Comparison of ENCODE assay signal across 14 cellular contexts in genomic region chr2:143994936-143995335, GRCh38.
DNase-seq lines count a peak whose midpoint lies in the region; TF ChIP-seq lines count a peak whose summit lies in the region.
"Had no signal": no experiment of that assay in that cellular context is flagged by ENCODE, and none has a peak within 500 bp of the region (broad histone marks: within the 10 kb centered on the region; RNA-seq: fewer than 3 reads in every experiment).

No MANE protein-coding gene starts in this region.

- H3K27me3 Mint-ChIP-seq in HFFc6 (ENCODE audit: insufficient read depth), result no peaks in the 10 kb centered on the region; the same call in 1 of the 2 replicates
- H3K27me3 Mint-ChIP-seq: CD4-positive, CD25-positive, alpha-beta regulatory T cell; CD8-positive, alpha-beta memory T cell had no signal

- H3K27ac Mint-ChIP-seq in HFFc6, result peak overlapping the region; percentile 18; the same call in 1 of the 2 replicates
- H3K27ac Mint-ChIP-seq: CD4-positive, CD25-positive, alpha-beta regulatory T cell; CD8-positive, alpha-beta memory T cell; GM23338; H9 had no signal

- TF ChIP-seq CTCF in HFFc6 (IDR thresholded peaks at IDR 0.05), result no peak

- H3K9me3 Mint-ChIP-seq in HFFc6, result peaks cover 12% of the 10 kb centered on the region

- peak; percentile 8 for DNase-seq in EL
- no peak for DNase-seq in HFFc6
- peak; percentile 38 for DNase-seq in inferior parietal cortex (ENCODE audit: extremely low spot score)
- DNase-seq in D341Med (ENCODE audit: low spot score), result no peak
- DNase-seq in NCI-H2081 (lab: John Stamatoyannopoulos, UW), result no peak
- no peak for DNase-seq in medulla oblongata (ENCODE audit: extremely low spot score)
- DNase-seq in SW480 (ENCODE audit: low spot score), result no peak
- DNase-seq: CD4-positive, CD25-positive, alpha-beta regulatory T cell; CD8-positive, alpha-beta memory T cell; DMS53; DMS79 treated with DMSO at 0.1 percent for 48 hours; GDM1; H9 had no signal

- H3K4me3 Mint-ChIP-seq in HFFc6, result no peak overlapping the region
- H3K4me3 Mint-ChIP-seq: CD4-positive, CD25-positive, alpha-beta regulatory T cell; CD8-positive, alpha-beta memory T cell; GM23338; H9 had no signal

- H3K4me1 Mint-ChIP-seq in HFFc6 (ENCODE audit: low read depth), result peaks cover 11% of the 10 kb centered on the region
- H3K4me1 Mint-ChIP-seq: CD4-positive, CD25-positive, alpha-beta regulatory T cell; CD8-positive, alpha-beta memory T cell had no signal

- peaks cover 13% of the 10 kb centered on the region for H3K36me3 Mint-ChIP-seq in HFFc6 (ENCODE audit: low read depth)
- H3K36me3 Mint-ChIP-seq: CD4-positive, CD25-positive, alpha-beta regulatory T cell had no signal

Comparison
In these comparisons a context has a peak if more than half of its experiments do, and no peak if none do; other contexts are left out.
1. DNase-seq: peak in EL (single experiment) and inferior parietal cortex (single experiment); none in HFFc6 (single experiment), D341Med (single experiment), NCI-H2081 (0 of 2), medulla oblongata (single experiment) and SW480 (single experiment).